Comparison of ENCODE assay signal across 28 cellular contexts in genomic region chr2:240157147-240157470, GRCh38. TPM values are rescaled to one million over a fixed set of nuclear protein-coding genes. Genes with fewer than 3 reads are reported as not detected.
DNase-seq lines count a peak whose midpoint lies in the region; ATAC-seq and TF ChIP-seq lines count a peak whose summit lies in the region.
"Had no signal": no experiment of that assay in that cellular context is flagged by ENCODE, and none has a peak within 500 bp of the region (broad histone marks: within the 10 kb centered on the region; RNA-seq: fewer than 3 reads in every experiment).

No MANE protein-coding gene starts in this region.

- peaks cover 9% of the 10 kb centered on the region for H3F3A ChIP-seq in neural progenitor cell (ENCODE audit: low read depth)

- peak; percentile 2 for DNase-seq in activated naive CD4-positive, alpha-beta T cell treated with anti-CD3 and anti-CD28 coated beads, Interleukin-2, amount 50 U/mL, for 16 hours
- no peak for DNase-seq in activated naive CD4-positive, alpha-beta T cell treated with anti-CD3 and anti-CD28 coated beads, Interleukin-2, amount 50 U/mL, for 72 hours (ENCODE audit: low spot score in 2 of 2)
- DNase-seq in neural progenitor cell (ENCODE audit: low spot score) = no peak
- no peak for DNase-seq in type B pancreatic cell (ENCODE audit: extremely low spot score, unreplicated experiment)
- DNase-seq in HPDE6-E6E7 (ENCODE audit: extremely low spot score) = no peak
- DNase-seq: AML-193; C1 segment of cervical spinal cord; CD8-positive, alpha-beta T cell; DMS153; GM23248; MG63; NCI-H1417; NCI-H1694 treated with DMSO at 0.1 percent for 48 hours; NCI-H2081 treated with DMSO at 0.1 percent for 48 hours; NCI-H2171 treated with DMSO at 0.1 percent for 48 hours; NCI-H524 treated with DMSO at 0.1 percent for 48 hours; NCI-H82 had no signal

- ATAC-seq in activated naive CD4-positive, alpha-beta T cell treated with anti-CD3 and anti-CD28 coated beads, Interleukin-2, amount 50 U/mL, for 72 hours = no peak
- ATAC-seq in HG02970 (IDR thresholded peaks at IDR 0.05; ENCODE audit: low FRiP score, unreplicated experiment) (no peak), GM21576 (IDR thresholded peaks at IDR 0.05; ENCODE audit: unreplicated experiment) (no peak)
- ATAC-seq: CD8-positive, alpha-beta T cell; HCT116; K562; Right ventricle myocardium inferior had no signal

- H3K27ac ChIP-seq in neural progenitor cell = no peak overlapping the region
- H3K27ac ChIP-seq: 22Rv1, GM23248 had no signal

- no peak overlapping the region for H3K4me3 ChIP-seq in neural progenitor cell
- H3K4me3 ChIP-seq: GM23248, K562, MG63 had no signal

- peaks cover 5 to 6% of the 10 kb centered on the region in 2 donors for H3K9me3 Mint-ChIP-seq in activated naive CD4-positive, alpha-beta T cell treated with anti-CD3 and anti-CD28 coated beads, Interleukin-2, amount 50 U/mL, for 72 hours
- H3K9me3 Mint-ChIP-seq in brain (peaks cover 6 to 31% (median 10%) of the 10 kb centered on the region in 5 experiments), neural progenitor cell (no peaks in the 10 kb centered on the region), type B pancreatic cell (no peaks in the 10 kb centered on the region)

- no peaks in the 10 kb centered on the region for H3K79me2 ChIP-seq in neural progenitor cell (ENCODE audit: low read depth)

- H3K9me3 ChIP-seq in neural progenitor cell (ENCODE audit: low read depth) = no peaks in the 10 kb centered on the region
- H3K9me3 ChIP-seq: MG63 had no signal

- H3K9ac ChIP-seq in neural progenitor cell = no peak overlapping the region
- H3K9ac ChIP-seq: GM23248 had no signal

- H3K4me2 ChIP-seq in neural progenitor cell = no peak overlapping the region

- H3K27me3 ChIP-seq in neural progenitor cell = peaks cover 10% of the 10 kb centered on the region
- H3K27me3 ChIP-seq: MG63 had no signal

- no peak overlapping the region for H2AFZ ChIP-seq in neural progenitor cell (replicated peaks)
- H2AFZ ChIP-seq: GM23248 had no signal

- H3K27me3 Mint-ChIP-seq in brain (no peaks in the 10 kb centered on the region), neural progenitor cell (ENCODE audit: insufficient read depth, low read depth) (peaks cover 10% of the 10 kb centered on the region), type B pancreatic cell (peaks cover 23% of the 10 kb centered on the region)

- TF ChIP-seq CTCF in brain (conservative IDR thresholded peaks at IDR 0.05) (no peak), neural progenitor cell (IDR thresholded peaks at IDR 0.05) (no peak), type B pancreatic cell (conservative IDR thresholded peaks at IDR 0.05) (no peak)

- H3K4me3 Mint-ChIP-seq in brain (no peak overlapping the region), neural progenitor cell (no peak overlapping the region), type B pancreatic cell (no peak overlapping the region)
- H3K4me3 Mint-ChIP-seq: CD8-positive, alpha-beta T cell had no signal

- peaks cover 24% of the 10 kb centered on the region for H3K4me1 ChIP-seq in neural progenitor cell

- H3K36me3 Mint-ChIP-seq in activated naive CD4-positive, alpha-beta T cell treated with anti-CD3 and anti-CD28 coated beads, Interleukin-2, amount 50 U/mL, for 72 hours = peaks cover 0 to 5% of the 10 kb centered on the region in 2 donors
- no peaks in the 10 kb centered on the region for H3K36me3 Mint-ChIP-seq in brain
- H3K36me3 Mint-ChIP-seq in neural progenitor cell = no peaks in the 10 kb centered on the region
- H3K36me3 Mint-ChIP-seq in type B pancreatic cell = no peaks in the 10 kb centered on the region
- H3K36me3 Mint-ChIP-seq: CD8-positive, alpha-beta T cell had no signal

- no peak overlapping the region for H3K27ac Mint-ChIP-seq in activated naive CD4-positive, alpha-beta T cell treated with anti-CD3 and anti-CD28 coated beads, Interleukin-2, amount 50 U/mL, for 72 hours
- peak overlapping the region in 3 of 5 experiments; percentile 48 to 88 (median 66) for H3K27ac Mint-ChIP-seq in brain
- peak overlapping the region; percentile 76 for H3K27ac Mint-ChIP-seq in neural progenitor cell
- H3K27ac Mint-ChIP-seq in type B pancreatic cell = peak overlapping the region; percentile 67
- H3K27ac Mint-ChIP-seq: CD8-positive, alpha-beta T cell had no signal

- no peaks in the 10 kb centered on the region for H4K20me1 ChIP-seq in neural progenitor cell (ENCODE audit: low read depth)

- H3K36me3 ChIP-seq in neural progenitor cell = no peaks in the 10 kb centered on the region
- H3K36me3 ChIP-seq: MG63 had no signal

- H3K4me1 Mint-ChIP-seq in brain (peaks cover 38% of the 10 kb centered on the region), neural progenitor cell (peaks cover 23% of the 10 kb centered on the region), type B pancreatic cell (ENCODE audit: unreplicated experiment) (peaks cover 8% of the 10 kb centered on the region)

RNA-seq across cellular contexts. Expression of gene OTOS, which starts 16.7 kb away (rescaled TPM):
- not detected for total RNA-seq in activated naive CD4-positive, alpha-beta T cell treated with anti-CD3 and anti-CD28 coated beads, Interleukin-2, amount 50 U/mL, for 72 hours
- polyA plus RNA-seq in brain (ENCODE audit: insufficient read depth, low read depth, low replicate concordance) = 3.5 TPM
- total RNA-seq in neural progenitor cell (ENCODE audit: low replicate concordance) (not detected in 2 replicates), type B pancreatic cell (ENCODE audit: low replicate concordance) (not detected in 2 replicates)
- total RNA-seq: CD8-positive, alpha-beta T cell; GM23248; K562; LHCN-M2; OCI-LY7; Right ventricle myocardium inferior; SK-MEL-5 had no signal
- polyA plus RNA-seq: AG04450, GM23248, K562 had no signal

RNA-seq across cellular contexts. Expression of gene COPS9, which starts 21.0 kb away (rescaled TPM):
- 10 to 100 TPM; 92.9 to 97.6 TPM for total RNA-seq in activated naive CD4-positive, alpha-beta T cell treated with anti-CD3 and anti-CD28 coated beads, Interleukin-2, amount 50 U/mL, for 72 hours
- 249 TPM for polyA plus RNA-seq in brain (ENCODE audit: insufficient read depth, low read depth, low replicate concordance)
- total RNA-seq in neural progenitor cell (ENCODE audit: low replicate concordance) (70.5 and 83.9 TPM in 2 replicates), type B pancreatic cell (ENCODE audit: low replicate concordance) (131 and 156 TPM in 2 replicates)

Comparison
In these comparisons a context has a peak if more than half of its experiments do, and no peak if none do; other contexts are left out.
1. H3K27ac Mint-ChIP-seq: peak in brain (3 of 5), neural progenitor cell (single experiment) and type B pancreatic cell (single experiment); none in activated naive CD4-positive, alpha-beta T cell treated with anti-CD3 and anti-CD28 coated beads, Interleukin-2, amount 50 U/mL, for 72 hours (0 of 2).